9 cellular contexts compared by ENCODE assay signal in the genomic region with DNA sequence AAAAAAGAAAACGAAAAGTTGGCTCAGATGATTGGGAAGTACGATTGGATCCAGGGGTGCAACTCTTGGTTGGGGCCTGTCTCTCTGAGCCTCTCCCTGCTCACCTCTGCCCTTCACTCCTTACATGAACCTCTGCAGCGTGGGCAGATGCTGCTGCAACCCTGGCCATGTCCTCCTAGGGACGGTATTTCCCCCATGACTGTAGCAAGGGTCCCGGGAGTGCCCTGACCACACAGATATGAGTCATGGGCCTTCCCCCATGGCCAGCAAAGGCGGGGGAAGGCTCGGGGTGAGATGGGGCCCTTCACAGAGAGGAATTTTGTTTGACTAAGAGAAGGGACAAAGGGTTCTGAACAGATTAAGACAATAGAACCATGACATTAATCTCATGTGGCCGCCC.
DNase-seq lines count a peak whose midpoint lies in the region; ATAC-seq, FAIRE-seq and TF ChIP-seq lines count a peak whose summit lies in the region.
"Had no signal": no experiment of that assay in that cellular context is flagged by ENCODE, and none has a peak within 500 bp of the region (broad histone marks: within the 10 kb centered on the region; RNA-seq: fewer than 3 reads in every experiment).

No MANE protein-coding gene starts in this region.

- no peaks in the 10 kb centered on the region for H3K9me2 ChIP-seq in GM23338 (ENCODE audit: insufficient read depth)
- H3K9me2 ChIP-seq in MM.1S (replicated peaks; ENCODE audit: insufficient read depth, low read length), result no peaks in the 10 kb centered on the region

- peaks cover 30% of the 10 kb centered on the region for H3K4me1 Mint-ChIP-seq in GM23338
- H3K4me1 Mint-ChIP-seq in activated naive CD4-positive, alpha-beta T cell treated with anti-CD3 and anti-CD28 coated beads, Interleukin-2, amount 50 U/mL, for 24 hours, result peaks cover 96% of the 10 kb centered on the region
- peaks cover 59 to 99% (median 97%) of the 10 kb centered on the region in 4 donors for H3K4me1 Mint-ChIP-seq in naive thymus-derived CD8-positive, alpha-beta T cell

- no peak overlapping the region for H3K9ac ChIP-seq in MM.1S (ENCODE audit: low read length)

- no peak overlapping the region for H3K4me3 Mint-ChIP-seq in GM23338
- peak overlapping the region; percentile 23 for H3K4me3 Mint-ChIP-seq in activated naive CD4-positive, alpha-beta T cell treated with anti-CD3 and anti-CD28 coated beads, Interleukin-2, amount 50 U/mL, for 24 hours
- H3K4me3 Mint-ChIP-seq in naive thymus-derived CD8-positive, alpha-beta T cell, result peak overlapping the region in 9 of 10 donors; percentile 22 to 87 (median 70)

- H3K27me3 Mint-ChIP-seq in GM23338 (ENCODE audit: insufficient read depth, low read depth, poor library complexity), result peaks cover 2% of the 10 kb centered on the region
- H3K27me3 Mint-ChIP-seq in activated naive CD4-positive, alpha-beta T cell treated with anti-CD3 and anti-CD28 coated beads, Interleukin-2, amount 50 U/mL, for 24 hours, result no peaks in the 10 kb centered on the region
- H3K27me3 Mint-ChIP-seq in naive thymus-derived CD8-positive, alpha-beta T cell, result no peaks in the 10 kb centered on the region

- intact Hi-C loops in prostate gland (cut with DNase I), result no loop called here

- no peaks in the 10 kb centered on the region for H3F3A ChIP-seq in GM23338 (replicated peaks; ENCODE audit: low read depth)
- H3F3A ChIP-seq in MM.1S (ENCODE audit: insufficient read depth, low read length), result no peaks in the 10 kb centered on the region

- H3K9me3 ChIP-seq in MM.1S (replicated peaks; ENCODE audit: insufficient read depth, low read length), result no peaks in the 10 kb centered on the region
- H3K9me3 ChIP-seq in prostate gland, result no peaks in the 10 kb centered on the region

- H3K36me3 Mint-ChIP-seq in GM23338 (ENCODE audit: low read depth), result 0 out of 3 replicates have a peak, but pooled peaks cover 5% of the 10 kb centered on the region
- H3K36me3 Mint-ChIP-seq in activated naive CD4-positive, alpha-beta T cell treated with anti-CD3 and anti-CD28 coated beads, Interleukin-2, amount 50 U/mL, for 24 hours, result peaks cover 18% of the 10 kb centered on the region
- peaks cover 6 to 62% (median 14%) of the 10 kb centered on the region in 3 donors for H3K36me3 Mint-ChIP-seq in naive thymus-derived CD8-positive, alpha-beta T cell

- peak; percentile 62 for TF ChIP-seq POLR2A in GM12892 (IDR thresholded peaks at IDR 0.05; ENCODE audit: low read depth, low read length)
- TF ChIP-seq POLR2A in prostate gland (IDR thresholded peaks at IDR 0.05), result no peak

- 68% methylated on average over 8 of the region's 8 CpGs for WGBS in prostate gland

- no peaks in the 10 kb centered on the region; the same call in none of the 2 replicates for H4K20me1 ChIP-seq in GM23338 (replicated peaks; ENCODE audit: insufficient read depth)
- H4K20me1 ChIP-seq in MM.1S (ENCODE audit: insufficient read depth, low read length), result 0 out of 2 replicates have a peak, but pooled peaks cover 3% of the 10 kb centered on the region

- POLR2A ChIA-PET in naive thymus-derived CD8-positive, alpha-beta T cell (lab: Charles Lee), result no interaction called here

- no peak overlapping the region for H3K4me2 ChIP-seq in GM23338
- no peak overlapping the region for H3K4me2 ChIP-seq in MM.1S (ENCODE audit: low read depth, low read length)

- H3K4me1 ChIP-seq in GM23338 (ENCODE audit: insufficient read depth) (peaks cover 4% of the 10 kb centered on the region; the same call in 1 of the 2 replicates), MM.1S (ENCODE audit: low read length) (no peaks in the 10 kb centered on the region), prostate gland (replicated peaks) (no peaks in the 10 kb centered on the region)

- TF ChIP-seq CTCF in GM23338 (conservative IDR thresholded peaks at IDR 0.05; ENCODE audit: low read depth in 2 of 2) (no peak), MM.1S (IDR thresholded peaks at IDR 0.05; ENCODE audit: low read length) (no peak), prostate gland (IDR thresholded peaks at IDR 0.05) (no peak)

- H3K79me2 ChIP-seq in GM23338 (replicated peaks; ENCODE audit: insufficient read depth), result peaks cover 16% of the 10 kb centered on the region
- H3K79me2 ChIP-seq in MM.1S (ENCODE audit: low read length), result peaks cover 99% of the 10 kb centered on the region

- H3K27me3 ChIP-seq in GM23338 (ENCODE audit: insufficient read depth) (no peaks in the 10 kb centered on the region), MM.1S (replicated peaks; ENCODE audit: insufficient read depth, low read length) (no peaks in the 10 kb centered on the region), prostate gland (replicated peaks; ENCODE audit: insufficient read depth) (no peaks in the 10 kb centered on the region)

- no peaks in the 10 kb centered on the region for H3K36me3 ChIP-seq in GM23338 (ENCODE audit: insufficient read depth)
- H3K36me3 ChIP-seq in MM.1S (replicated peaks; ENCODE audit: insufficient read depth, low read length), result peaks cover 5% of the 10 kb centered on the region
- H3K36me3 ChIP-seq in prostate gland, result no peaks in the 10 kb centered on the region

- no peaks in the 10 kb centered on the region for H3K9me3 Mint-ChIP-seq in GM23338
- H3K9me3 Mint-ChIP-seq in activated naive CD4-positive, alpha-beta T cell treated with anti-CD3 and anti-CD28 coated beads, Interleukin-2, amount 50 U/mL, for 24 hours, result no peaks in the 10 kb centered on the region
- no peaks in the 10 kb centered on the region for H3K9me3 Mint-ChIP-seq in naive thymus-derived CD8-positive, alpha-beta T cell

- peak overlapping the region; percentile 63 for H3K27ac Mint-ChIP-seq in GM23338
- H3K27ac Mint-ChIP-seq in activated naive CD4-positive, alpha-beta T cell treated with anti-CD3 and anti-CD28 coated beads, Interleukin-2, amount 50 U/mL, for 24 hours, result peak overlapping the region; percentile 89
- peak overlapping the region; percentile 66 to 93 (median 86) for H3K27ac Mint-ChIP-seq in naive thymus-derived CD8-positive, alpha-beta T cell

- no peak overlapping the region for H3K27ac ChIP-seq in GM23338 (ENCODE audit: low read depth)
- no peak overlapping the region for H3K27ac ChIP-seq in MM.1S (ENCODE audit: low read length)
- no peak overlapping the region for H3K27ac ChIP-seq in prostate gland
- H3K27ac ChIP-seq: SK-N-MC had no signal

- DNase-seq in GM12892 (ENCODE audit: insufficient read length) (peak; percentile 62), GM23338 (ENCODE audit: low spot score) (no peak), M059J (ENCODE audit: low read depth) (peak; percentile 81), MM.1S (no peak), UCSD-AML1 (lab: John Stamatoyannopoulos, UW; ENCODE audit: unreplicated experiment) (no peak), prostate gland (ENCODE audit: low spot score) (no peak)
- peak in 1 of 10 donors; percentile 16 for DNase-seq in naive thymus-derived CD8-positive, alpha-beta T cell

- FAIRE-seq in GM12892 (lab: Jason Lieb, UNC), result peak; percentile 98

- H3K4me3 ChIP-seq in GM23338 (no peak overlapping the region), MM.1S (ENCODE audit: low read length) (no peak overlapping the region), prostate gland (no peak overlapping the region)
- H3K4me3 ChIP-seq: SK-N-MC had no signal

- no peak overlapping the region for H2AFZ ChIP-seq in GM23338
- H2AFZ ChIP-seq in MM.1S (ENCODE audit: low read length), result no peak overlapping the region

- peak; percentile 62 for ATAC-seq in GM23338
- peak; percentile 39 to 58 for ATAC-seq in naive thymus-derived CD8-positive, alpha-beta T cell

TF ChIP-seq in GM23338, 12 proteins besides CTCF, POLR2A, EP300 and RAD21 (continues in another document):
- TF ChIP-seq EZH2 (IDR thresholded peaks at IDR 0.05; ENCODE audit: low read depth, unreplicated experiment) (no peak), STAT1 (IDR thresholded peaks at IDR 0.05; ENCODE audit: unreplicated experiment) (no peak)
- TF ChIP-seq, protein P1, sequence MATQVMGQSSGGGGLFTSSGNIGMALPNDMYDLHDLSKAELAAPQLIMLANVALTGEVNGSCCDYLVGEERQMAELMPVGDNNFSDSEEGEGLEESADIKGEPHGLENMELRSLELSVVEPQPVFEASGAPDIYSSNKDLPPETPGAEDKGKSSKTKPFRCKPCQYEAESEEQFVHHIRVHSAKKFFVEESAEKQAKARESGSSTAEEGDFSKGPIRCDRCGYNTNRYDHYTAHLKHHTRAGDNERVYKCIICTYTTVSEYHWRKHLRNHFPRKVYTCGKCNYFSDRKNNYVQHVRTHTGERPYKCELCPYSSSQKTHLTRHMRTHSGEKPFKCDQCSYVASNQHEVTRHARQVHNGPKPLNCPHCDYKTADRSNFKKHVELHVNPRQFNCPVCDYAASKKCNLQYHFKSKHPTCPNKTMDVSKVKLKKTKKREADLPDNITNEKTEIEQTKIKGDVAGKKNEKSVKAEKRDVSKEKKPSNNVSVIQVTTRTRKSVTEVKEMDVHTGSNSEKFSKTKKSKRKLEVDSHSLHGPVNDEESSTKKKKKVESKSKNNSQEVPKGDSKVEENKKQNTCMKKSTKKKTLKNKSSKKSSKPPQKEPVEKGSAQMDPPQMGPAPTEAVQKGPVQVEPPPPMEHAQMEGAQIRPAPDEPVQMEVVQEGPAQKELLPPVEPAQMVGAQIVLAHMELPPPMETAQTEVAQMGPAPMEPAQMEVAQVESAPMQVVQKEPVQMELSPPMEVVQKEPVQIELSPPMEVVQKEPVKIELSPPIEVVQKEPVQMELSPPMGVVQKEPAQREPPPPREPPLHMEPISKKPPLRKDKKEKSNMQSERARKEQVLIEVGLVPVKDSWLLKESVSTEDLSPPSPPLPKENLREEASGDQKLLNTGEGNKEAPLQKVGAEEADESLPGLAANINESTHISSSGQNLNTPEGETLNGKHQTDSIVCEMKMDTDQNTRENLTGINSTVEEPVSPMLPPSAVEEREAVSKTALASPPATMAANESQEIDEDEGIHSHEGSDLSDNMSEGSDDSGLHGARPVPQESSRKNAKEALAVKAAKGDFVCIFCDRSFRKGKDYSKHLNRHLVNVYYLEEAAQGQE (IDR thresholded peaks at IDR 0.05; ENCODE audit: unreplicated experiment), result no peak

Comparison
In these comparisons a context has a peak if more than half of its experiments do, and no peak if none do; other contexts are left out.
1. DNase-seq: peak in GM12892 (single experiment) and M059J (single experiment); none in GM23338 (single experiment), MM.1S (single experiment), UCSD-AML1 (single experiment) and prostate gland (single experiment).
2. Peak in every context shown above with its lines, with median percentiles within 50 percentile points of each other: H3K27ac Mint-ChIP-seq.